1 cellular context compared by ENCODE assay signal in genomic region chr15:77020348-77021087, GRCh38.
TF ChIP-seq lines count a peak whose summit lies in the region.

No MANE protein-coding gene starts in this region.

TF ChIP-seq in K562, 482 proteins besides CTCF, POLR2A, EP300 and RAD21:
- TF ChIP-seq ZNF764 (CRISPR knock-in tag; IDR thresholded peaks at IDR 0.05; ENCODE audit: low read depth) (no peak), POLR2G (IDR thresholded peaks at IDR 0.05; ENCODE audit: low read depth, low read length) (no peak), GABPB1 (CRISPR knock-in tag; IDR thresholded peaks at IDR 0.05) (no peak), FIP1L1 (IDR thresholded peaks at IDR 0.05; ENCODE audit: low read depth, low read length, poor library complexity, severe bottlenecking) (no peak), NFYB (IDR thresholded peaks at IDR 0.05; ENCODE audit: extremely low read depth, insufficient read length) (no peak), PCBP1 (IDR thresholded peaks at IDR 0.05; ENCODE audit: low read depth, low read length, poor library complexity, severe bottlenecking) (no peak), NR2C1 (IDR thresholded peaks at IDR 0.05) (no peak), NR2C1 (tag; IDR thresholded peaks at IDR 0.05) (no peak), RNF2 (IDR thresholded peaks at IDR 0.05) (no peak), ZKSCAN1 (IDR thresholded peaks at IDR 0.05; ENCODE audit: low read depth, low read length) (peak; percentile 97), MIER1 (IDR thresholded peaks at IDR 0.05; ENCODE audit: low read depth) (no peak), RBM25 (IDR thresholded peaks at IDR 0.05; ENCODE audit: low read depth, low read length, severe bottlenecking) (peak; percentile 67), ZFP36 (IDR thresholded peaks at IDR 0.05; ENCODE audit: low read depth, low read length, partially characterized antibody) (peak; percentile 93), HIVEP1 (CRISPR knock-in tag; IDR thresholded peaks at IDR 0.05) (no peak), ELF1 (tag; IDR thresholded peaks at IDR 0.05) (no peak), RFX1 (IDR thresholded peaks at IDR 0.05) (no peak), PRPF4 (IDR thresholded peaks at IDR 0.05; ENCODE audit: insufficient read depth, low read depth, low read length, poor library complexity, severe bottlenecking) (no peak), ZFX (CRISPR knock-in tag; IDR thresholded peaks at IDR 0.05) (no peak), ZNF589 (CRISPR knock-in tag; IDR thresholded peaks at IDR 0.05; ENCODE audit: low read depth) (no peak)
- TF ChIP-seq, protein P1, sequence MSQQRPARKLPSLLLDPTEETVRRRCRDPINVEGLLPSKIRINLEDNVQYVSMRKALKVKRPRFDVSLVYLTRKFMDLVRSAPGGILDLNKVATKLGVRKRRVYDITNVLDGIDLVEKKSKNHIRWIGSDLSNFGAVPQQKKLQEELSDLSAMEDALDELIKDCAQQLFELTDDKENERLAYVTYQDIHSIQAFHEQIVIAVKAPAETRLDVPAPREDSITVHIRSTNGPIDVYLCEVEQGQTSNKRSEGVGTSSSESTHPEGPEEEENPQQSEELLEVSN (IDR thresholded peaks at IDR 0.05; ENCODE audit: borderline replicate concordance in 1 of 2, extremely low read depth in 1 of 2, insufficient read depth in 1 of 2, insufficient read length in 1 of 2, low read depth in 1 of 2, low read length in 1 of 2, poor library complexity in 1 of 2, severe bottlenecking in 1 of 2): no peak
- TF ChIP-seq, protein P2, sequence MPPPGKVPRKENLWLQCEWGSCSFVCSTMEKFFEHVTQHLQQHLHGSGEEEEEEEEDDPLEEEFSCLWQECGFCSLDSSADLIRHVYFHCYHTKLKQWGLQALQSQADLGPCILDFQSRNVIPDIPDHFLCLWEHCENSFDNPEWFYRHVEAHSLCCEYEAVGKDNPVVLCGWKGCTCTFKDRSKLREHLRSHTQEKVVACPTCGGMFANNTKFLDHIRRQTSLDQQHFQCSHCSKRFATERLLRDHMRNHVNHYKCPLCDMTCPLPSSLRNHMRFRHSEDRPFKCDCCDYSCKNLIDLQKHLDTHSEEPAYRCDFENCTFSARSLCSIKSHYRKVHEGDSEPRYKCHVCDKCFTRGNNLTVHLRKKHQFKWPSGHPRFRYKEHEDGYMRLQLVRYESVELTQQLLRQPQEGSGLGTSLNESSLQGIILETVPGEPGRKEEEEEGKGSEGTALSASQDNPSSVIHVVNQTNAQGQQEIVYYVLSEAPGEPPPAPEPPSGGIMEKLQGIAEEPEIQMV (tag; conservative IDR thresholded peaks at IDR 0.05; ENCODE audit: low read depth): no peak
- TF ChIP-seq, protein P3, sequence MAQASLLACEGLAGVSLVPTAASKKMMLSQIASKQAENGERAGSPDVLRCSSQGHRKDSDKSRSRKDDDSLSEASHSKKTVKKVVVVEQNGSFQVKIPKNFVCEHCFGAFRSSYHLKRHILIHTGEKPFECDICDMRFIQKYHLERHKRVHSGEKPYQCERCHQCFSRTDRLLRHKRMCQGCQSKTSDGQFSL (CRISPR knock-in tag; IDR thresholded peaks at IDR 0.05): 0 out of 2 replicates have a peak, but pooled peaks have one; percentile 30
- TF ChIP-seq, protein P3 (tag; IDR thresholded peaks at IDR 0.05): no peak
